In the genomic region with DNA sequence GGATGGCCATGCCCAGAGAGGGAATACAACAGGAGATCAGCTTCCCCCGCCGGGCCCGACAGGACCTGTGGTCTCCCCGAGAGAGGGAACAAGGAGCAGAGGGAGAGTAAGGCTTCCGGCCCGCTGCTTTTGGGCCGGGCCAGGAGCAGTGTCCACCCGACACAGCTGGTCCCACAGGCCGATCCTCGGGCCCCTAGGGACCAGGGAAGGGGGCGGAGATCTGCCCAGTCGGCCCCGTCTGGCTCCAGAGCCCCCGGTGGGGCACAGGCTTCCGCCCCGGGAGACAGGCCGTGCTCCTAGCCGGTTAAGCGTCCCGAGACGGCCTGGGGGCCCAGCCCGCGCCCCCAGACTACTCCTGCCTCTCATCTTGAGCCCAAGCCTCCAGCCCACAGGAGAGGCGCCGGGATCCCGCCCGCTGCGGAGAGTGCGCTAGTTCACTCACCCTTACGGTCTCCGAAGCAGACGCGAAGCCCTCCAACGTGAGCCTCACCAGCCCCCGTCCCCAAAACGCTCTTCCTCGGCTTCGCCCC, we compare ENCODE assay signal across 8 cellular contexts. TPM values are rescaled to one million over a fixed set of nuclear protein-coding genes. Genes with fewer than 3 reads are reported as not detected.
DNase-seq lines count a peak whose midpoint lies in the region; ATAC-seq, FAIRE-seq and TF ChIP-seq lines count a peak whose summit lies in the region.

A gene (minus strand): TSS at position 526 of the 530 bp plus-strand sequence. CDS start 6,635 bp downstream, outside the sequence.

- H3K4me2 ChIP-seq in K562 (ENCODE audit: insufficient read depth, low read length), result peak within 1 kb of the TSS; percentile 99

- FAIRE-seq in K562 (lab: Jason Lieb, UNC), result no peak

- H3K9me3 ChIP-seq in K562 (replicated peaks; ENCODE audit: control insufficient read depth, insufficient read depth, low read depth, low read length) (no peaks in the 10 kb centered on the region), iPS-15b (ENCODE audit: control insufficient read depth, insufficient read depth, low read length) (no peaks in the 10 kb centered on the region), skeletal muscle tissue (ENCODE audit: control insufficient read depth in 3 of 3, low read length in 3 of 3) (no peaks in the 10 kb centered on the region)

- peaks cover 6% of the 10 kb centered on the region for H3K36me3 ChIP-seq in BJ (ENCODE audit: control insufficient read depth, insufficient read depth, low read length)
- peaks cover 26% of the 10 kb centered on the region for H3K36me3 ChIP-seq in K562 (ENCODE audit: control insufficient read depth, insufficient read depth, low read length)
- H3K36me3 ChIP-seq in iPS-15b (ENCODE audit: control insufficient read depth, insufficient read depth, low read length), result peaks cover 3% of the 10 kb centered on the region
- H3K36me3 ChIP-seq in skeletal muscle tissue (ENCODE audit: control insufficient read depth in 3 of 3, insufficient read depth in 3 of 3, low read length in 3 of 3), result peaks cover 0 to 5% (median 0%) of the 10 kb centered on the region in 3 donors

- TF ChIP-seq RAD21 in K562 (CRISPR knock-in tag; conservative IDR thresholded peaks at IDR 0.05 in 1 of 2, IDR thresholded peaks at IDR 0.05 in 1 of 2), result no peak

- H3K4me1 ChIP-seq in K562 (replicated peaks in 1 of 2; ENCODE audit: control insufficient read depth in 2 of 2, insufficient read depth in 2 of 2, low read length in 2 of 2) (peaks cover 24 to 35% of the 10 kb centered on the region in 2 experiments; a peak in 4 of 5 replicates), iPS-15b (ENCODE audit: control insufficient read depth, insufficient read depth, low read length) (no peaks in the 10 kb centered on the region), skeletal muscle tissue (ENCODE audit: control insufficient read depth in 3 of 3, insufficient read depth in 3 of 3, low read length in 3 of 3) (peaks cover 27 to 39% (median 37%) of the 10 kb centered on the region in 3 donors)

- TF ChIP-seq EP300 in K562 (IDR thresholded peaks at IDR 0.05; ENCODE audit: low read length), result no peak

- no peak for DNase-seq in BJ (ENCODE audit: low read depth)
- no peak for DNase-seq in Jurkat, Clone E6-1 (ENCODE audit: low read depth, low spot score)
- peak in 3 of 4 experiments; percentile 30 to 67 (median 39) for DNase-seq in K562 (ENCODE audit: extremely low read depth in 1 of 4, low spot score in 3 of 4)
- no peak for DNase-seq in DMS79 (lab: John Stamatoyannopoulos, UW)
- DNase-seq in activated CD4-positive, alpha-beta T cell treated with anti-CD3 and anti-CD28 coated beads for 1 hour, result no peak

- H3K79me2 ChIP-seq in K562 (ENCODE audit: control insufficient read depth, insufficient read depth, low read length), result peaks cover 67% of the 10 kb centered on the region

- no peaks in the 10 kb centered on the region for H3K9me1 ChIP-seq in K562 (ENCODE audit: control insufficient read depth, insufficient read depth, low read length)

- POLR2A ChIA-PET in BJ (lab: Charles Lee) (no interaction called here), K562 (lab: Yijun Ruan, JAX) (interaction anchor here (0.7 to 0.8 kb wide), 2 partner anchors 9 to 485 kb away, joined by 3 read pairs; no protein-coding TSS in a partner anchor)

- WGBS in K562 (ENCODE audit: insufficient coverage, low coverage, missing lambda C conversion rate), result under 1% methylated on average over 25 of the region's 38 CpGs

- in situ Hi-C loops in K562 (cut with MboI), result loop anchor here (10.0 kb wide), 1 partner anchor 409 kb away; no protein-coding TSS in a partner anchor

- H2AFZ ChIP-seq in K562 (ENCODE audit: low read depth, low read length), result peak within 1 kb of the TSS; percentile 88

- peak within 1 kb of the TSS; percentile 72 for H3K27ac ChIP-seq in K562 (ENCODE audit: extremely low read depth, low read depth, low read length)
- H3K27ac ChIP-seq in skeletal muscle tissue (ENCODE audit: low read depth, low read length), result peak within 1 kb of the TSS; percentile 96

- no peak for TF ChIP-seq POLR2A in K562 (conservative IDR thresholded peaks at IDR 0.05)

- no peaks in the 10 kb centered on the region for H3K27me3 ChIP-seq in BJ (ENCODE audit: control insufficient read depth, insufficient read depth, low read length)
- H3K27me3 ChIP-seq in K562 (ENCODE audit: control insufficient read depth in 2 of 2, insufficient read depth in 2 of 2, low read length in 2 of 2), result no peaks in the 10 kb centered on the region
- H3K27me3 ChIP-seq in iPS-15b (ENCODE audit: control insufficient read depth, insufficient read depth, low read length), result no peaks in the 10 kb centered on the region
- no peaks in the 10 kb centered on the region for H3K27me3 ChIP-seq in skeletal muscle tissue (ENCODE audit: control insufficient read depth in 3 of 3, insufficient read depth in 3 of 3, low read length in 3 of 3)

- no TSS peak for BruUV-seq in K562 (replicated peaks; lab: Mats Ljungman, UMichigan)

- intact Hi-C loops in K562 (cut with micrococcal nuclease), result loop anchor here (10.0 kb wide), 1 partner anchor 409 kb away; no protein-coding TSS in a partner anchor

- TF ChIP-seq CTCF in BJ (IDR thresholded peaks at IDR 0.05; ENCODE audit: insufficient read depth, low read depth, low read length), result no peak
- no peak for TF ChIP-seq CTCF in K562 (IDR thresholded peaks at IDR 0.05 in 2 of 3, conservative IDR thresholded peaks at IDR 0.05 in 1 of 3; ENCODE audit: insufficient read depth in 2 of 3, low read depth in 1 of 3, low read length in 3 of 3)

- H3K9ac ChIP-seq in K562 (ENCODE audit: insufficient read depth in 1 of 2, low read depth in 2 of 2, low read length in 2 of 2), result peak within 1 kb of the TSS; percentile 93 to 99
- H3K9ac ChIP-seq in iPS-15b (ENCODE audit: low read depth, low read length), result peak within 1 kb of the TSS; percentile 88
- H3K9ac ChIP-seq in skeletal muscle tissue (ENCODE audit: low read depth in 1 of 3, low read length in 3 of 3), result peak within 1 kb of the TSS; percentile 96 to 98 (median 96)

- H3K4me3 ChIP-seq in BJ (ENCODE audit: low read depth, low read length), result peak within 1 kb of the TSS; percentile 97
- peak within 1 kb of the TSS; percentile 74 for H3K4me3 ChIP-seq in Jurkat, Clone E6-1 (ENCODE audit: low read length)
- peak within 1 kb of the TSS; percentile 92 for H3K4me3 ChIP-seq in K562
- H3K4me3 ChIP-seq in iPS-15b (ENCODE audit: low read depth, low read length), result peak within 1 kb of the TSS; percentile 100
- H3K4me3 ChIP-seq in skeletal muscle tissue (ENCODE audit: low read length in 3 of 3), result peak within 1 kb of the TSS; percentile 93 to 98 (median 96)

- peaks cover 3% of the 10 kb centered on the region; the same call in 1 of the 2 replicates for H4K20me1 ChIP-seq in K562 (replicated peaks; ENCODE audit: control insufficient read depth, insufficient read depth, low read length)

- CTCF ChIA-PET in BJ (lab: Yijun Ruan, JAX), result interaction anchor here (0.5 to 4.7 kb wide), 5 partner anchors 13 to 407 kb away, joined by 3 to 25 read pairs (median 3); no protein-coding TSS in a partner anchor
- CTCF ChIA-PET in K562 (lab: Yijun Ruan, JAX; ENCODE audit: low intra/inter-chr PET ratio), result no interaction called here

- ATAC-seq in GM21447 (IDR thresholded peaks at IDR 0.05; ENCODE audit: unreplicated experiment) (peak; percentile 23), K562 (peak; percentile 48)

TF ChIP-seq in K562, 482 proteins besides CTCF, POLR2A, EP300 and RAD21 (continues in another document):
- peak; percentile 77 for TF ChIP-seq RBFOX2 (IDR thresholded peaks at IDR 0.05; ENCODE audit: low read depth, low read length)
- TF ChIP-seq HSF4 (CRISPR knock-in tag; IDR thresholded peaks at IDR 0.05; ENCODE audit: borderline replicate concordance), result no peak
- no peak for TF ChIP-seq RFX5 (IDR thresholded peaks at IDR 0.05; ENCODE audit: low read depth, low read length)
- TF ChIP-seq ZFX (CRISPR knock-in tag; IDR thresholded peaks at IDR 0.05), result peak; percentile 72; the same call in 1 of the 2 replicates

RNA-seq across cellular contexts. Expression of the gene that starts here (rescaled TPM):
- polyA plus RNA-seq in BJ (2011; rRNA removed), result 166 and 236 TPM in 2 replicates
- polyA minus RNA-seq in BJ (2011; rRNA and poly(A)+ RNA removed), result 114 and 156 TPM in 2 replicates
- polyA plus RNA-seq in Jurkat, Clone E6-1 (2012; ENCODE audit: insufficient read depth, insufficient read length), result 18.3 TPM
- 97.6 and 157 TPM in 2 replicates for total RNA-seq in K562 (2011; cell fraction: chromatin; rRNA removed; ENCODE audit: low replicate concordance)
- total RNA-seq in K562 (2011; cell fraction: nucleolus; rRNA removed), result 127 and 128 TPM in 2 replicates
- 152 and 201 TPM in 2 replicates for total RNA-seq in K562 (2011; cell fraction: nucleoplasm; rRNA removed)
- total RNA-seq in K562 (2014; rRNA removed), result 78.6 and 82.9 TPM in 2 replicates
- total RNA-seq in K562 (2014; rRNA removed; fragmentation: Illumina TruSeq; extraction: Trizol), result 99.4 and 117 TPM in 2 replicates
- 95.8 and 100 TPM in 2 replicates for total RNA-seq in K562 (2015; rRNA removed; fragmentation: Illumina TruSeq; extraction: Trizol)
- total RNA-seq in K562 (2021), result 115 and 125 TPM in 2 replicates
- polyA plus RNA-seq in K562 (2011; rRNA removed), result 165 and 201 TPM in 2 replicates
- 73.3 and 94.0 TPM in 2 replicates for polyA plus RNA-seq in K562 (2011; cell fraction: cytosol; rRNA removed)
- polyA plus RNA-seq in K562 (2011; cell fraction: nucleus; rRNA removed), result 44.7 and 52.8 TPM in 2 replicates
- polyA plus RNA-seq in K562 (2012), result 122 and 156 TPM in 2 replicates
- polyA plus RNA-seq in K562 (2014; fragmentation: Illumina TruSeq; extraction: Trizol), result 110 and 123 TPM in 2 replicates
- polyA plus RNA-seq in K562 (2014; fragmentation: Nextera tagmentation; extraction: Ambion mirVana), result 100 to 1,000 TPM; 217 to 237 TPM
- 94.0 and 99.3 TPM in 2 replicates for polyA plus RNA-seq in K562 (2014; rRNA removed)
- polyA minus RNA-seq in K562 (2011; rRNA and poly(A)+ RNA removed), result 227 and 238 TPM in 2 replicates
- polyA minus RNA-seq in K562 (2011; cell fraction: cytosol; rRNA and poly(A)+ RNA removed), result 45.9 and 53.0 TPM in 2 replicates
- polyA minus RNA-seq in K562 (2011; cell fraction: nucleus; rRNA and poly(A)+ RNA removed), result 34.2 and 54.3 TPM in 2 replicates
- total RNA-seq in skeletal muscle tissue, result 36.0 TPM

Comparison
In these comparisons a context has a peak if more than half of its experiments do, and no peak if none do; other contexts are left out.
1. DNase-seq: peak in K562 (3 of 4); none in BJ (single experiment), Jurkat, Clone E6-1 (single experiment), DMS79 (single experiment) and activated CD4-positive, alpha-beta T cell treated with anti-CD3 and anti-CD28 coated beads for 1 hour (single experiment).
2. Peak in every context shown above with its lines, with median percentiles within 50 percentile points of each other: H3K4me3 ChIP-seq and H3K9ac ChIP-seq.